In genomic region chr1:16971330-16972209, GRCh38 we compare ENCODE assay signal across 9 cellular contexts. TPM values are rescaled to one million over a fixed set of nuclear protein-coding genes. Genes with fewer than 3 reads are reported as not detected.
A peak's percentile ranks its signal among the peaks of the same experiment; 100 is the strongest.
DNase-seq lines count a peak whose midpoint lies in the region; ATAC-seq and TF ChIP-seq lines count a peak whose summit lies in the region.
"Had no signal": no experiment of that assay in that cellular context is flagged by ENCODE, and none has a peak within 500 bp of the region (broad histone marks: within the 10 kb centered on the region; RNA-seq: fewer than 3 reads in every experiment).

No MANE protein-coding gene starts in this region.

- intact Hi-C loops in Right ventricle myocardium superior (cut with DNase I), result no loop called here

- H3K9me3 Mint-ChIP-seq in stimulated activated naive CD8-positive, alpha-beta T cell treated with anti-CD3 and anti-CD28 coated beads, Interleukin-15, amount 100 ng/mL, for 72 hours, result no peaks in the 10 kb centered on the region

- H3K4me3 ChIP-seq in foreskin fibroblast (ENCODE audit: low read depth in 1 of 2, low read length in 2 of 2), result no peak overlapping the region

- no peak overlapping the region for H3K27ac Mint-ChIP-seq in stimulated activated naive CD8-positive, alpha-beta T cell treated with anti-CD3 and anti-CD28 coated beads, Interleukin-15, amount 100 ng/mL, for 72 hours

- ATAC-seq in stimulated activated naive CD8-positive, alpha-beta T cell treated with anti-CD3 and anti-CD28 coated beads, Interleukin-15, Interleukin-2, amounts not matched to agents 100 U/mL and 50 U/mL, for 24 hours, result peak; percentile 6
- no peak for ATAC-seq in stimulated activated naive CD8-positive, alpha-beta T cell treated with anti-CD3 and anti-CD28 coated beads, Interleukin-15, amount 100 ng/mL, for 72 hours
- ATAC-seq in HG03045 (IDR thresholded peaks at IDR 0.05; ENCODE audit: unreplicated experiment), result no peak
- ATAC-seq in Right ventricle myocardium superior (ENCODE audit: poor library complexity), result no peak
- no peak for ATAC-seq in HG02763 (IDR thresholded peaks at IDR 0.05; ENCODE audit: unreplicated experiment)

- TF ChIP-seq CTCF in foreskin fibroblast (IDR thresholded peaks at IDR 0.05; ENCODE audit: low read depth, low read length), result no peak

- no peaks in the 10 kb centered on the region for H3K4me1 Mint-ChIP-seq in stimulated activated naive CD8-positive, alpha-beta T cell treated with anti-CD3 and anti-CD28 coated beads, Interleukin-15, amount 100 ng/mL, for 72 hours

- no peaks in the 10 kb centered on the region for H3K27me3 Mint-ChIP-seq in stimulated activated naive CD8-positive, alpha-beta T cell treated with anti-CD3 and anti-CD28 coated beads, Interleukin-15, amount 100 ng/mL, for 72 hours

- in situ Hi-C loops in SK-MEL-5 (cut with HindIII; ENCODE audit: low pct_unique_long_range_greater_than_20kb, low sequenced_read_pairs), result no loop called here

- no peak for DNase-seq in stimulated activated naive CD8-positive, alpha-beta T cell treated with anti-CD3 and anti-CD28 coated beads, Interleukin-15, Interleukin-2, amounts not matched to agents 100 U/mL and 50 U/mL, for 24 hours
- DNase-seq in stimulated activated naive CD8-positive, alpha-beta T cell treated with anti-CD3 and anti-CD28 coated beads, Interleukin-15, amount 100 ng/mL, for 72 hours, result no peak
- DNase-seq in SK-MEL-5 (ENCODE audit: low read depth, low spot score) (peak; percentile 34), foreskin fibroblast (peak; percentile 75 to 93), putamen (ENCODE audit: low spot score) (no peak), Right ventricle myocardium superior (no peak)
- DNase-seq: activated CD4-positive, alpha-beta T cell treated with anti-CD3 and anti-CD28 coated beads, Interleukin-2, amount 50 U/mL, for 1 hour had no signal

- H3K4me3 Mint-ChIP-seq in stimulated activated naive CD8-positive, alpha-beta T cell treated with anti-CD3 and anti-CD28 coated beads, Interleukin-15, amount 100 ng/mL, for 72 hours, result no peak overlapping the region

RNA-seq across cellular contexts. Expression of gene MFAP2, which starts 8.8 kb away (rescaled TPM):
- 0.40 and 1.4 TPM in 2 replicates for total RNA-seq in SK-MEL-5 (2014; rRNA removed; shearing (Covaris generic))
- polyA plus RNA-seq in SK-MEL-5 (2015; cell fraction: cytosol; rRNA removed), result 0.52 TPM in 1 of 2 replicates, not detected in the other
- 0.68 and 2.7 TPM in 2 replicates for polyA plus RNA-seq in SK-MEL-5 (2015; cell fraction: nucleus; rRNA removed)
- 4.1 TPM for total RNA-seq in Right ventricle myocardium superior

RNA-seq across cellular contexts. Expression of gene ATP13A2, which starts 40.2 kb away (rescaled TPM):
- 46.7 and 46.9 TPM in 2 replicates for total RNA-seq in SK-MEL-5 (2014; rRNA removed; shearing (Covaris generic))
- polyA plus RNA-seq in SK-MEL-5 (2015; cell fraction: cytosol; rRNA removed), result 152 and 161 TPM in 2 replicates
- polyA plus RNA-seq in SK-MEL-5 (2015; cell fraction: nucleus; rRNA removed), result 57.5 and 66.9 TPM in 2 replicates
- total RNA-seq in Right ventricle myocardium superior, result 15.6 TPM

RNA-seq across cellular contexts. Expression of gene CROCC, which starts 49.8 kb away (rescaled TPM):
- 11.8 and 15.6 TPM in 2 replicates for total RNA-seq in SK-MEL-5 (2014; rRNA removed; shearing (Covaris generic))
- polyA plus RNA-seq in SK-MEL-5 (2015; cell fraction: cytosol; rRNA removed), result 11.9 and 24.3 TPM in 2 replicates
- polyA plus RNA-seq in SK-MEL-5 (2015; cell fraction: nucleus; rRNA removed), result 105 and 109 TPM in 2 replicates
- 6.9 TPM for total RNA-seq in Right ventricle myocardium superior

Comparison
In these comparisons a context has a peak if more than half of its experiments do, and no peak if none do; other contexts are left out.
1. DNase-seq: peak in SK-MEL-5 (single experiment) and foreskin fibroblast (2 of 2); none in stimulated activated naive CD8-positive, alpha-beta T cell treated with anti-CD3 and anti-CD28 coated beads, Interleukin-15, Interleukin-2, amounts not matched to agents 100 U/mL and 50 U/mL, for 24 hours (single experiment), stimulated activated naive CD8-positive, alpha-beta T cell treated with anti-CD3 and anti-CD28 coated beads, Interleukin-15, amount 100 ng/mL, for 72 hours (0 of 2), putamen (single experiment) and Right ventricle myocardium superior (single experiment).